8 cellular contexts compared by ENCODE assay signal in genomic region chr18:46915800-46916550, GRCh38. TPM values are rescaled to one million over a fixed set of nuclear protein-coding genes. Genes with fewer than 3 reads are reported as not detected.
A peak's percentile ranks its signal among the peaks of the same experiment; 100 is the strongest.
DNase-seq lines count a peak whose midpoint lies in the region; ATAC-seq and TF ChIP-seq lines count a peak whose summit lies in the region.

No MANE protein-coding gene starts in this region.

- H3K4me2 ChIP-seq in Loucy (ENCODE audit: low read depth, low read length, poor library complexity, severe bottlenecking) = peak overlapping the region; percentile 86

- CTCF ChIA-PET in CD8-positive, alpha-beta memory T cell (lab: Charles Lee) = no interaction called here

- H3K79me2 ChIP-seq in Loucy (ENCODE audit: insufficient read depth, low read length) = peaks cover 70% of the 10 kb centered on the region

- H3K27ac Mint-ChIP-seq in CD8-positive, alpha-beta memory T cell = peak overlapping the region; percentile 78 to 95 (median 90)
- H3K27ac Mint-ChIP-seq in dendritic cell treated with granulocyte-macrophage colony-stimulating factor and Interleukin-4, amounts not matched to agents 40 ng/mL and 50 ng/mL, for 4 days = peak overlapping the region; percentile 89
- no peak overlapping the region for H3K27ac Mint-ChIP-seq in neural crest cell (ENCODE audit: unreplicated experiment)

- H3K27ac ChIP-seq in CD8-positive, alpha-beta memory T cell (ENCODE audit: low read depth, low read length) = peak overlapping the region; percentile 56

- 0 out of 2 replicates have a peak, but pooled peaks cover 3% of the 10 kb centered on the region for H3F3A ChIP-seq in Loucy (ENCODE audit: low read depth)

- H3K4me3 Mint-ChIP-seq in CD8-positive, alpha-beta memory T cell = peak overlapping the region; percentile 88 to 95 (median 92)
- H3K4me3 Mint-ChIP-seq in dendritic cell treated with granulocyte-macrophage colony-stimulating factor and Interleukin-4, amounts not matched to agents 40 ng/mL and 50 ng/mL, for 4 days = peak overlapping the region; percentile 87
- peak overlapping the region; percentile 95 for H3K4me3 Mint-ChIP-seq in neural crest cell

- no peaks in the 10 kb centered on the region for H3K9me2 ChIP-seq in Loucy (replicated peaks; ENCODE audit: low read depth, low read length)

- H2AFZ ChIP-seq in Loucy (ENCODE audit: low read length) = no peak overlapping the region; the same call in 1 of the 2 replicates

- H3K9me3 ChIP-seq in CD8-positive, alpha-beta memory T cell (ENCODE audit: low read length) = no peaks in the 10 kb centered on the region
- no peaks in the 10 kb centered on the region for H3K9me3 ChIP-seq in Loucy (ENCODE audit: insufficient read depth, low read depth, low read length)

- H3K27me3 Mint-ChIP-seq in CD8-positive, alpha-beta memory T cell = no peaks in the 10 kb centered on the region
- no peaks in the 10 kb centered on the region for H3K27me3 Mint-ChIP-seq in dendritic cell treated with granulocyte-macrophage colony-stimulating factor and Interleukin-4, amounts not matched to agents 40 ng/mL and 50 ng/mL, for 4 days
- H3K27me3 Mint-ChIP-seq in neural crest cell (ENCODE audit: low read depth) = no peaks in the 10 kb centered on the region

- H3K36me3 Mint-ChIP-seq in CD8-positive, alpha-beta memory T cell = peaks cover 0 to 3% (median 0%) of the 10 kb centered on the region in 3 donors
- H3K36me3 Mint-ChIP-seq in dendritic cell treated with granulocyte-macrophage colony-stimulating factor and Interleukin-4, amounts not matched to agents 40 ng/mL and 50 ng/mL, for 4 days (ENCODE audit: low read depth) = peaks cover 15% of the 10 kb centered on the region
- H3K36me3 Mint-ChIP-seq in neural crest cell (ENCODE audit: low read depth) = no peaks in the 10 kb centered on the region

- no peaks in the 10 kb centered on the region for H3K9me3 Mint-ChIP-seq in CD8-positive, alpha-beta memory T cell
- H3K9me3 Mint-ChIP-seq in dendritic cell treated with granulocyte-macrophage colony-stimulating factor and Interleukin-4, amounts not matched to agents 40 ng/mL and 50 ng/mL, for 4 days = no peaks in the 10 kb centered on the region
- H3K9me3 Mint-ChIP-seq in neural crest cell = no peaks in the 10 kb centered on the region

- peak overlapping the region; percentile 97 for H3K9ac ChIP-seq in Loucy (ENCODE audit: low read depth, low read length, poor library complexity, severe bottlenecking)

- DNase-seq in CD8-positive, alpha-beta memory T cell = no peak
- DNase-seq in neural crest cell (ENCODE audit: low read depth, low spot score) (no peak), head of caudate nucleus (no peak), cerebellar nuclear complex (lab: John Stamatoyannopoulos, UW) (no peak), HUDEP-2 (lab: John Stamatoyannopoulos, UW; ENCODE audit: unreplicated experiment in 76 of 76) (no peak)

- H3K4me3 ChIP-seq in CD8-positive, alpha-beta memory T cell (ENCODE audit: low read length) = peak overlapping the region; percentile 79
- peak overlapping the region; percentile 90 for H3K4me3 ChIP-seq in Loucy (ENCODE audit: low read length, poor library complexity, severe bottlenecking)

- H3K4me1 ChIP-seq in CD8-positive, alpha-beta memory T cell (ENCODE audit: insufficient read depth, low read length) = peaks cover 23% of the 10 kb centered on the region
- H3K4me1 ChIP-seq in Loucy (ENCODE audit: insufficient read depth, low read length, poor library complexity, severe bottlenecking) = peaks cover 62% of the 10 kb centered on the region

- POLR2A ChIA-PET in CD8-positive, alpha-beta memory T cell (lab: Charles Lee) = interaction anchor here (0.6 kb wide), 2 partner anchors 92 to 741 kb away, joined by 3 read pairs; no protein-coding TSS in a partner anchor

- H3K36me3 ChIP-seq in CD8-positive, alpha-beta memory T cell (ENCODE audit: insufficient read depth, low read length) = no peaks in the 10 kb centered on the region
- no peaks in the 10 kb centered on the region for H3K36me3 ChIP-seq in Loucy (ENCODE audit: insufficient read depth, low read length)

- H3K4me1 Mint-ChIP-seq in CD8-positive, alpha-beta memory T cell = peaks cover 38 to 53% (median 49%) of the 10 kb centered on the region in 3 donors
- H3K4me1 Mint-ChIP-seq in dendritic cell treated with granulocyte-macrophage colony-stimulating factor and Interleukin-4, amounts not matched to agents 40 ng/mL and 50 ng/mL, for 4 days (ENCODE audit: low read depth) = peaks cover 40% of the 10 kb centered on the region
- H3K4me1 Mint-ChIP-seq in neural crest cell = peaks cover 46% of the 10 kb centered on the region

- no peaks in the 10 kb centered on the region for H3K27me3 ChIP-seq in CD8-positive, alpha-beta memory T cell (ENCODE audit: insufficient read depth, low read length, poor library complexity, severe bottlenecking)
- no peaks in the 10 kb centered on the region for H3K27me3 ChIP-seq in Loucy (ENCODE audit: insufficient read depth, low read length, poor library complexity, severe bottlenecking)

- TF ChIP-seq CTCF in Loucy (conservative IDR thresholded peaks at IDR 0.05; ENCODE audit: low read length) (no peak), neural crest cell (conservative IDR thresholded peaks at IDR 0.05) (no peak)

- intact Hi-C loops in dendritic cell treated with granulocyte-macrophage colony-stimulating factor and Interleukin-4, amounts not matched to agents 40 ng/mL and 50 ng/mL, for 4 days (cut with micrococcal nuclease) = no loop called here
- intact Hi-C loops in head of caudate nucleus (cut with DNase I) = loop anchor here (10.0 kb wide), 1 partner anchor 161 kb away; the partner anchor contains the start of gene ST8SIA5

- peaks cover 45% of the 10 kb centered on the region for H4K20me1 ChIP-seq in Loucy (ENCODE audit: insufficient read depth, low read length, poor library complexity, severe bottlenecking)

- no peak for ATAC-seq in GM19397 (IDR thresholded peaks at IDR 0.05; ENCODE audit: unreplicated experiment)

RNA-seq across cellular contexts. Expression of gene PIAS2, which starts 1.3 kb away (rescaled TPM):
- 10 to 100 TPM; 25.1 to 25.8 TPM for total RNA-seq in CD8-positive, alpha-beta memory T cell
- polyA plus RNA-seq in CD8-positive, alpha-beta memory T cell = 18.6 TPM
- total RNA-seq in neural crest cell = 38.2 and 42.2 TPM in 2 replicates

RNA-seq across cellular contexts. Expression of gene KATNAL2, which starts 1.4 kb away (rescaled TPM):
- total RNA-seq in CD8-positive, alpha-beta memory T cell = under 1 TPM; 0.82 to 0.98 TPM
- polyA plus RNA-seq in CD8-positive, alpha-beta memory T cell = 0.54 TPM
- 7.7 and 8.7 TPM in 2 replicates for total RNA-seq in neural crest cell
